Comparison of ENCODE assay signal across 1 cellular context in the genomic region with DNA sequence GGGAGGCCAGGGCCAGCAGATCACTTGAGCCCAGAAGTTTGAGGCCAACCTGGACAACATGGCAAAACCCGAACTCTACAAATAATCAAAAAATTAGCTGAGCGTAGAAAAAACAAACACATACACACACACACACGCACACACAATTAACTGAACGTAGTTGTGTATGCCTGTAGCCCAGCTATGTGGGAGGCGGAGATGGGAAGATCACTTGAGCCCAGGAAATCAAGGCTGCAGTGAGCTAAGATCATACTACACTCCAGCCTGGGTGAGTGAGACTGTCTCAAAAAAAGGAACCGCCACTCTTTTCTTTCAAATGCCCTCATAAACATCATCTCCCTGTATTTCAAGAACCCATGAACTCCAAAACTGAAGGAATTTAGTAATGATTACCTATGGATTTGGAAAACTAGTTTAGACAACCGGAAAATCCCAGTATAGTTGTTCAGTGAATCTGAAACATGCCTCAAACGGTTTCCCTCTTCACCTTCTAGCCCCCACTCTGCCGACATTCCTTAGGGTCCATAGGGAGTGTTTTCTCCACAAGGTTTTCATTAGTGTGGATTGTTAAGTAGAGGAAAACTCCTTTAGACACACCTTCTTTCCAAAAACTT.
TF ChIP-seq lines count a peak whose summit lies in the region.

No MANE protein-coding gene starts in this region.

TF ChIP-seq in K562, 482 proteins besides CTCF, POLR2A, EP300 and RAD21 (continued from another document and continues in another):
- TF ChIP-seq XRCC4 (IDR thresholded peaks at IDR 0.05; ENCODE audit: extremely low read depth, insufficient read depth, insufficient read length) (no peak), CBX2 (IDR thresholded peaks at IDR 0.05; ENCODE audit: insufficient read depth, low read length, poor library complexity, severe bottlenecking) (no peak), ZNF511 (CRISPR knock-in tag; IDR thresholded peaks at IDR 0.05) (no peak), SIRT6 (IDR thresholded peaks at IDR 0.05; ENCODE audit: low read depth, low read length) (no peak), NFRKB (IDR thresholded peaks at IDR 0.05; ENCODE audit: low read depth) (no peak), MEF2D (tag; conservative IDR thresholded peaks at IDR 0.05; ENCODE audit: low read depth) (no peak), NBN (IDR thresholded peaks at IDR 0.05; ENCODE audit: low read depth) (no peak; the same call in 1 of the 2 replicates), TCF7 (IDR thresholded peaks at IDR 0.05; ENCODE audit: borderline replicate concordance) (no peak), FUS (optimal IDR thresholded peaks at IDR 0.05; ENCODE audit: low read depth, low read length) (peak; percentile 89), ELF4 (CRISPR knock-in tag; IDR thresholded peaks at IDR 0.05) (peak; percentile 100), FOXJ3 (CRISPR knock-in tag; IDR thresholded peaks at IDR 0.05) (no peak), GATA2 (CRISPR knock-in tag; IDR thresholded peaks at IDR 0.05) (peak; percentile 28; the same call in 1 of the 2 replicates), ZNF174 (CRISPR knock-in tag; IDR thresholded peaks at IDR 0.05) (no peak), EHMT2 (IDR thresholded peaks at IDR 0.05) (no peak), ZNF785 (CRISPR knock-in tag; IDR thresholded peaks at IDR 0.05) (no peak), BHLHE40 (IDR thresholded peaks at IDR 0.05; ENCODE audit: low read length) (no peak), U2AF2 (optimal IDR thresholded peaks at IDR 0.05; ENCODE audit: low read depth, low read length) (no peak), POU5F1 (IDR thresholded peaks at IDR 0.05; ENCODE audit: borderline replicate concordance, low read depth, low read length, partially characterized antibody) (no peak), SRSF3 (IDR thresholded peaks at IDR 0.05; ENCODE audit: insufficient read depth, low read length) (no peak), ETV6 (IDR thresholded peaks at IDR 0.05; ENCODE audit: borderline replicate concordance in 1 of 2, low read depth in 2 of 2, low read length in 1 of 2) (peak in 1 of 2 experiments; percentile 48; a peak in 1 of 4 replicates), ETV6 (CRISPR knock-in tag; IDR thresholded peaks at IDR 0.05; ENCODE audit: borderline replicate concordance) (no peak), MYC (IDR thresholded peaks at IDR 0.05; ENCODE audit: low read depth, low read length) (no peak), MYC (CRISPR knock-in tag; IDR thresholded peaks at IDR 0.05; ENCODE audit: borderline replicate concordance, low read depth) (peak; percentile 89), TEAD4 (IDR thresholded peaks at IDR 0.05; ENCODE audit: low read length) (peak; percentile 43), TEAD4 (CRISPR knock-in tag; IDR thresholded peaks at IDR 0.05; ENCODE audit: borderline replicate concordance) (no peak), HNRNPL (IDR thresholded peaks at IDR 0.05; ENCODE audit: low read depth, low read length) (no peak), MAFK (IDR thresholded peaks at IDR 0.05; ENCODE audit: low read length) (no peak), ZBTB12 (CRISPR knock-in tag; IDR thresholded peaks at IDR 0.05) (peak; percentile 28; the same call in 1 of the 2 replicates), CREB3L1 (IDR thresholded peaks at IDR 0.05; ENCODE audit: borderline replicate concordance, low read depth) (no peak), MAFF (IDR thresholded peaks at IDR 0.05; ENCODE audit: low read length) (peak; percentile 15; the same call in 1 of the 2 replicates)
- TF ChIP-seq, protein P1, sequence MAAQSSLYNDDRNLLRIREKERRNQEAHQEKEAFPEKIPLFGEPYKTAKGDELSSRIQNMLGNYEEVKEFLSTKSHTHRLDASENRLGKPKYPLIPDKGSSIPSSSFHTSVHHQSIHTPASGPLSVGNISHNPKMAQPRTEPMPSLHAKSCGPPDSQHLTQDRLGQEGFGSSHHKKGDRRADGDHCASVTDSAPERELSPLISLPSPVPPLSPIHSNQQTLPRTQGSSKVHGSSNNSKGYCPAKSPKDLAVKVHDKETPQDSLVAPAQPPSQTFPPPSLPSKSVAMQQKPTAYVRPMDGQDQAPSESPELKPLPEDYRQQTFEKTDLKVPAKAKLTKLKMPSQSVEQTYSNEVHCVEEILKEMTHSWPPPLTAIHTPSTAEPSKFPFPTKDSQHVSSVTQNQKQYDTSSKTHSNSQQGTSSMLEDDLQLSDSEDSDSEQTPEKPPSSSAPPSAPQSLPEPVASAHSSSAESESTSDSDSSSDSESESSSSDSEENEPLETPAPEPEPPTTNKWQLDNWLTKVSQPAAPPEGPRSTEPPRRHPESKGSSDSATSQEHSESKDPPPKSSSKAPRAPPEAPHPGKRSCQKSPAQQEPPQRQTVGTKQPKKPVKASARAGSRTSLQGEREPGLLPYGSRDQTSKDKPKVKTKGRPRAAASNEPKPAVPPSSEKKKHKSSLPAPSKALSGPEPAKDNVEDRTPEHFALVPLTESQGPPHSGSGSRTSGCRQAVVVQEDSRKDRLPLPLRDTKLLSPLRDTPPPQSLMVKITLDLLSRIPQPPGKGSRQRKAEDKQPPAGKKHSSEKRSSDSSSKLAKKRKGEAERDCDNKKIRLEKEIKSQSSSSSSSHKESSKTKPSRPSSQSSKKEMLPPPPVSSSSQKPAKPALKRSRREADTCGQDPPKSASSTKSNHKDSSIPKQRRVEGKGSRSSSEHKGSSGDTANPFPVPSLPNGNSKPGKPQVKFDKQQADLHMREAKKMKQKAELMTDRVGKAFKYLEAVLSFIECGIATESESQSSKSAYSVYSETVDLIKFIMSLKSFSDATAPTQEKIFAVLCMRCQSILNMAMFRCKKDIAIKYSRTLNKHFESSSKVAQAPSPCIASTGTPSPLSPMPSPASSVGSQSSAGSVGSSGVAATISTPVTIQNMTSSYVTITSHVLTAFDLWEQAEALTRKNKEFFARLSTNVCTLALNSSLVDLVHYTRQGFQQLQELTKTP (IDR thresholded peaks at IDR 0.05; ENCODE audit: low read depth in 1 of 2, partially characterized antibody in 2 of 2): peak; percentile 21 to 63
- TF ChIP-seq, protein P2, sequence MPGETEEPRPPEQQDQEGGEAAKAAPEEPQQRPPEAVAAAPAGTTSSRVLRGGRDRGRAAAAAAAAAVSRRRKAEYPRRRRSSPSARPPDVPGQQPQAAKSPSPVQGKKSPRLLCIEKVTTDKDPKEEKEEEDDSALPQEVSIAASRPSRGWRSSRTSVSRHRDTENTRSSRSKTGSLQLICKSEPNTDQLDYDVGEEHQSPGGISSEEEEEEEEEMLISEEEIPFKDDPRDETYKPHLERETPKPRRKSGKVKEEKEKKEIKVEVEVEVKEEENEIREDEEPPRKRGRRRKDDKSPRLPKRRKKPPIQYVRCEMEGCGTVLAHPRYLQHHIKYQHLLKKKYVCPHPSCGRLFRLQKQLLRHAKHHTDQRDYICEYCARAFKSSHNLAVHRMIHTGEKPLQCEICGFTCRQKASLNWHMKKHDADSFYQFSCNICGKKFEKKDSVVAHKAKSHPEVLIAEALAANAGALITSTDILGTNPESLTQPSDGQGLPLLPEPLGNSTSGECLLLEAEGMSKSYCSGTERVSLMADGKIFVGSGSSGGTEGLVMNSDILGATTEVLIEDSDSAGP (CRISPR knock-in tag; IDR thresholded peaks at IDR 0.05): no peak
- TF ChIP-seq, protein P3, sequence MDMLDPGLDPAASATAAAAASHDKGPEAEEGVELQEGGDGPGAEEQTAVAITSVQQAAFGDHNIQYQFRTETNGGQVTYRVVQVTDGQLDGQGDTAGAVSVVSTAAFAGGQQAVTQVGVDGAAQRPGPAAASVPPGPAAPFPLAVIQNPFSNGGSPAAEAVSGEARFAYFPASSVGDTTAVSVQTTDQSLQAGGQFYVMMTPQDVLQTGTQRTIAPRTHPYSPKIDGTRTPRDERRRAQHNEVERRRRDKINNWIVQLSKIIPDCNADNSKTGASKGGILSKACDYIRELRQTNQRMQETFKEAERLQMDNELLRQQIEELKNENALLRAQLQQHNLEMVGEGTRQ (CRISPR knock-in tag; IDR thresholded peaks at IDR 0.05): no peak
- TF ChIP-seq, protein P4, sequence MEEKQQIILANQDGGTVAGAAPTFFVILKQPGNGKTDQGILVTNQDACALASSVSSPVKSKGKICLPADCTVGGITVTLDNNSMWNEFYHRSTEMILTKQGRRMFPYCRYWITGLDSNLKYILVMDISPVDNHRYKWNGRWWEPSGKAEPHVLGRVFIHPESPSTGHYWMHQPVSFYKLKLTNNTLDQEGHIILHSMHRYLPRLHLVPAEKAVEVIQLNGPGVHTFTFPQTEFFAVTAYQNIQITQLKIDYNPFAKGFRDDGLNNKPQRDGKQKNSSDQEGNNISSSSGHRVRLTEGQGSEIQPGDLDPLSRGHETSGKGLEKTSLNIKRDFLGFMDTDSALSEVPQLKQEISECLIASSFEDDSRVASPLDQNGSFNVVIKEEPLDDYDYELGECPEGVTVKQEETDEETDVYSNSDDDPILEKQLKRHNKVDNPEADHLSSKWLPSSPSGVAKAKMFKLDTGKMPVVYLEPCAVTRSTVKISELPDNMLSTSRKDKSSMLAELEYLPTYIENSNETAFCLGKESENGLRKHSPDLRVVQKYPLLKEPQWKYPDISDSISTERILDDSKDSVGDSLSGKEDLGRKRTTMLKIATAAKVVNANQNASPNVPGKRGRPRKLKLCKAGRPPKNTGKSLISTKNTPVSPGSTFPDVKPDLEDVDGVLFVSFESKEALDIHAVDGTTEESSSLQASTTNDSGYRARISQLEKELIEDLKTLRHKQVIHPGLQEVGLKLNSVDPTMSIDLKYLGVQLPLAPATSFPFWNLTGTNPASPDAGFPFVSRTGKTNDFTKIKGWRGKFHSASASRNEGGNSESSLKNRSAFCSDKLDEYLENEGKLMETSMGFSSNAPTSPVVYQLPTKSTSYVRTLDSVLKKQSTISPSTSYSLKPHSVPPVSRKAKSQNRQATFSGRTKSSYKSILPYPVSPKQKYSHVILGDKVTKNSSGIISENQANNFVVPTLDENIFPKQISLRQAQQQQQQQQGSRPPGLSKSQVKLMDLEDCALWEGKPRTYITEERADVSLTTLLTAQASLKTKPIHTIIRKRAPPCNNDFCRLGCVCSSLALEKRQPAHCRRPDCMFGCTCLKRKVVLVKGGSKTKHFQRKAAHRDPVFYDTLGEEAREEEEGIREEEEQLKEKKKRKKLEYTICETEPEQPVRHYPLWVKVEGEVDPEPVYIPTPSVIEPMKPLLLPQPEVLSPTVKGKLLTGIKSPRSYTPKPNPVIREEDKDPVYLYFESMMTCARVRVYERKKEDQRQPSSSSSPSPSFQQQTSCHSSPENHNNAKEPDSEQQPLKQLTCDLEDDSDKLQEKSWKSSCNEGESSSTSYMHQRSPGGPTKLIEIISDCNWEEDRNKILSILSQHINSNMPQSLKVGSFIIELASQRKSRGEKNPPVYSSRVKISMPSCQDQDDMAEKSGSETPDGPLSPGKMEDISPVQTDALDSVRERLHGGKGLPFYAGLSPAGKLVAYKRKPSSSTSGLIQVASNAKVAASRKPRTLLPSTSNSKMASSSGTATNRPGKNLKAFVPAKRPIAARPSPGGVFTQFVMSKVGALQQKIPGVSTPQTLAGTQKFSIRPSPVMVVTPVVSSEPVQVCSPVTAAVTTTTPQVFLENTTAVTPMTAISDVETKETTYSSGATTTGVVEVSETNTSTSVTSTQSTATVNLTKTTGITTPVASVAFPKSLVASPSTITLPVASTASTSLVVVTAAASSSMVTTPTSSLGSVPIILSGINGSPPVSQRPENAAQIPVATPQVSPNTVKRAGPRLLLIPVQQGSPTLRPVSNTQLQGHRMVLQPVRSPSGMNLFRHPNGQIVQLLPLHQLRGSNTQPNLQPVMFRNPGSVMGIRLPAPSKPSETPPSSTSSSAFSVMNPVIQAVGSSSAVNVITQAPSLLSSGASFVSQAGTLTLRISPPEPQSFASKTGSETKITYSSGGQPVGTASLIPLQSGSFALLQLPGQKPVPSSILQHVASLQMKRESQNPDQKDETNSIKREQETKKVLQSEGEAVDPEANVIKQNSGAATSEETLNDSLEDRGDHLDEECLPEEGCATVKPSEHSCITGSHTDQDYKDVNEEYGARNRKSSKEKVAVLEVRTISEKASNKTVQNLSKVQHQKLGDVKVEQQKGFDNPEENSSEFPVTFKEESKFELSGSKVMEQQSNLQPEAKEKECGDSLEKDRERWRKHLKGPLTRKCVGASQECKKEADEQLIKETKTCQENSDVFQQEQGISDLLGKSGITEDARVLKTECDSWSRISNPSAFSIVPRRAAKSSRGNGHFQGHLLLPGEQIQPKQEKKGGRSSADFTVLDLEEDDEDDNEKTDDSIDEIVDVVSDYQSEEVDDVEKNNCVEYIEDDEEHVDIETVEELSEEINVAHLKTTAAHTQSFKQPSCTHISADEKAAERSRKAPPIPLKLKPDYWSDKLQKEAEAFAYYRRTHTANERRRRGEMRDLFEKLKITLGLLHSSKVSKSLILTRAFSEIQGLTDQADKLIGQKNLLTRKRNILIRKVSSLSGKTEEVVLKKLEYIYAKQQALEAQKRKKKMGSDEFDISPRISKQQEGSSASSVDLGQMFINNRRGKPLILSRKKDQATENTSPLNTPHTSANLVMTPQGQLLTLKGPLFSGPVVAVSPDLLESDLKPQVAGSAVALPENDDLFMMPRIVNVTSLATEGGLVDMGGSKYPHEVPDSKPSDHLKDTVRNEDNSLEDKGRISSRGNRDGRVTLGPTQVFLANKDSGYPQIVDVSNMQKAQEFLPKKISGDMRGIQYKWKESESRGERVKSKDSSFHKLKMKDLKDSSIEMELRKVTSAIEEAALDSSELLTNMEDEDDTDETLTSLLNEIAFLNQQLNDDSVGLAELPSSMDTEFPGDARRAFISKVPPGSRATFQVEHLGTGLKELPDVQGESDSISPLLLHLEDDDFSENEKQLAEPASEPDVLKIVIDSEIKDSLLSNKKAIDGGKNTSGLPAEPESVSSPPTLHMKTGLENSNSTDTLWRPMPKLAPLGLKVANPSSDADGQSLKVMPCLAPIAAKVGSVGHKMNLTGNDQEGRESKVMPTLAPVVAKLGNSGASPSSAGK (IDR thresholded peaks at IDR 0.05): no peak
